8 cellular contexts compared by ENCODE assay signal in genomic region chr7:101602484-101603241, GRCh38. TPM values are rescaled to one million over a fixed set of nuclear protein-coding genes. Genes with fewer than 3 reads are reported as not detected.
DNase-seq lines count a peak whose midpoint lies in the region; ATAC-seq and TF ChIP-seq lines count a peak whose summit lies in the region.

No MANE protein-coding gene starts in this region.

- H3K4me2 ChIP-seq in OCI-LY3 (ENCODE audit: low read length) = peak overlapping the region; percentile 44

- peak; percentile 72 to 73 for ATAC-seq in natural killer cell treated with Interleukin-12 subunit alpha and Interleukin-12 subunit beta and Interleukin-15 and Interleukin-18, amount 100 ng/mL, for 72 hours
- ATAC-seq in stimulated activated memory B cell treated with anti-CD40 and anti-IgM and Interleukin-4, amounts not matched to agents 10 μg/mL and 1 μg/mL and 100 μg/mL, for 72 hours = peak; percentile 75
- ATAC-seq in GM21528 (IDR thresholded peaks at IDR 0.05; ENCODE audit: low FRiP score, unreplicated experiment) = no peak

- H4K20me1 ChIP-seq in OCI-LY3 (ENCODE audit: insufficient read depth, low read length) = no peaks in the 10 kb centered on the region

- H3K27ac ChIP-seq in OCI-LY3 (ENCODE audit: low read length) (no peak overlapping the region), esophagus muscularis mucosa (replicated peaks in 1 of 4) (no peak overlapping the region)

- H3K4me1 ChIP-seq in OCI-LY3 (ENCODE audit: low read length) (no peaks in the 10 kb centered on the region), esophagus muscularis mucosa (peaks cover 4 to 8% (median 6%) of the 10 kb centered on the region in 4 donors)

- H3K27ac Mint-ChIP-seq in natural killer cell treated with Interleukin-12 subunit alpha and Interleukin-12 subunit beta and Interleukin-15 and Interleukin-18, amount 100 ng/mL, for 72 hours = no peak overlapping the region
- H3K27ac Mint-ChIP-seq in stimulated activated memory B cell treated with anti-CD40 and anti-IgM and Interleukin-4, amounts not matched to agents 10 μg/mL and 1 μg/mL and 100 μg/mL, for 72 hours = no peak overlapping the region

- intact Hi-C loops in esophagus muscularis mucosa (cut with DNase I) = loop anchor here (2.0 kb wide), 1 partner anchor 670 kb away; no protein-coding TSS in a partner anchor

- H3K4me3 Mint-ChIP-seq in natural killer cell treated with Interleukin-12 subunit alpha and Interleukin-12 subunit beta and Interleukin-15 and Interleukin-18, amount 100 ng/mL, for 72 hours = no peak overlapping the region
- H3K4me3 Mint-ChIP-seq in stimulated activated memory B cell treated with anti-CD40 and anti-IgM and Interleukin-4, amounts not matched to agents 10 μg/mL and 1 μg/mL and 100 μg/mL, for 72 hours = no peak overlapping the region

- TF ChIP-seq POLR2A in esophagus muscularis mucosa (IDR thresholded peaks at IDR 0.05; ENCODE audit: low read depth) = no peak

- no peaks in the 10 kb centered on the region for H3K9me3 Mint-ChIP-seq in natural killer cell treated with Interleukin-12 subunit alpha and Interleukin-12 subunit beta and Interleukin-15 and Interleukin-18, amount 100 ng/mL, for 72 hours
- no peaks in the 10 kb centered on the region for H3K9me3 Mint-ChIP-seq in stimulated activated memory B cell treated with anti-CD40 and anti-IgM and Interleukin-4, amounts not matched to agents 10 μg/mL and 1 μg/mL and 100 μg/mL, for 72 hours

- H3K27me3 ChIP-seq in OCI-LY3 (ENCODE audit: low read depth, low read length) = peaks cover 4% of the 10 kb centered on the region; the same call in 1 of the 2 replicates
- peaks cover 0 to 15% (median 0%) of the 10 kb centered on the region in 4 donors for H3K27me3 ChIP-seq in esophagus muscularis mucosa

- no peak overlapping the region for H2AFZ ChIP-seq in OCI-LY3 (ENCODE audit: low read depth, low read length)

- H3K4me1 Mint-ChIP-seq in natural killer cell treated with Interleukin-12 subunit alpha and Interleukin-12 subunit beta and Interleukin-15 and Interleukin-18, amount 100 ng/mL, for 72 hours (ENCODE audit: low read depth in 2 of 2) = no peaks in the 10 kb centered on the region
- H3K4me1 Mint-ChIP-seq in stimulated activated memory B cell treated with anti-CD40 and anti-IgM and Interleukin-4, amounts not matched to agents 10 μg/mL and 1 μg/mL and 100 μg/mL, for 72 hours = peaks cover 6% of the 10 kb centered on the region

- H3K27me3 Mint-ChIP-seq in natural killer cell treated with Interleukin-12 subunit alpha and Interleukin-12 subunit beta and Interleukin-15 and Interleukin-18, amount 100 ng/mL, for 72 hours = no peaks in the 10 kb centered on the region
- peaks cover 18% of the 10 kb centered on the region for H3K27me3 Mint-ChIP-seq in stimulated activated memory B cell treated with anti-CD40 and anti-IgM and Interleukin-4, amounts not matched to agents 10 μg/mL and 1 μg/mL and 100 μg/mL, for 72 hours

- H3K4me3 ChIP-seq in OCI-LY3 (ENCODE audit: low read length) = no peak overlapping the region
- no peak overlapping the region for H3K4me3 ChIP-seq in esophagus muscularis mucosa

- no peak overlapping the region for H3K9ac ChIP-seq in OCI-LY3 (ENCODE audit: low read length)

- TF ChIP-seq CTCF in OCI-LY3 (IDR thresholded peaks at IDR 0.05; ENCODE audit: low read depth, low read length) (peak; percentile 91), esophagus muscularis mucosa (IDR thresholded peaks at IDR 0.05) (peak; percentile 66 to 88 (median 75))

- H3K9me3 ChIP-seq in OCI-LY3 (ENCODE audit: insufficient read depth, low read length) = no peaks in the 10 kb centered on the region
- H3K9me3 ChIP-seq in esophagus muscularis mucosa = no peaks in the 10 kb centered on the region

- no peak for TF ChIP-seq EP300 in esophagus muscularis mucosa (IDR thresholded peaks at IDR 0.05)

- no peaks in the 10 kb centered on the region for H3K36me3 Mint-ChIP-seq in natural killer cell treated with Interleukin-12 subunit alpha and Interleukin-12 subunit beta and Interleukin-15 and Interleukin-18, amount 100 ng/mL, for 72 hours
- no peaks in the 10 kb centered on the region for H3K36me3 Mint-ChIP-seq in stimulated activated memory B cell treated with anti-CD40 and anti-IgM and Interleukin-4, amounts not matched to agents 10 μg/mL and 1 μg/mL and 100 μg/mL, for 72 hours

- H3K79me2 ChIP-seq in OCI-LY3 (ENCODE audit: low read length) = no peaks in the 10 kb centered on the region

- H3K36me3 ChIP-seq in OCI-LY3 (replicated peaks; ENCODE audit: low read depth, low read length) (no peaks in the 10 kb centered on the region), esophagus muscularis mucosa (no peaks in the 10 kb centered on the region)

- peak; percentile 48 for DNase-seq in DMS114 treated with DMSO at 0.1 percent for 48 hours (lab: John Stamatoyannopoulos, UW; ENCODE audit: unreplicated experiment)
- peak; percentile 14 for DNase-seq in HS-27A (ENCODE audit: low read depth)
- DNase-seq in activated T-cell treated with anti-CD3 and anti-CD28 coated beads for 24 hours (ENCODE audit: low read depth) = peak; percentile 56
- DNase-seq in esophagus muscularis mucosa (ENCODE audit: extremely low spot score) = no peak
- no peak for DNase-seq in natural killer cell treated with Interleukin-12 subunit alpha and Interleukin-12 subunit beta and Interleukin-15 and Interleukin-18, amount 100 ng/mL, for 72 hours (ENCODE audit: low spot score)

- 45% methylated on average over 14 of the region's 25 CpGs for WGBS in esophagus muscularis mucosa

RNA-seq across cellular contexts. Expression of gene MYL10, which starts 26.4 kb away (rescaled TPM):
- not detected for total RNA-seq in esophagus muscularis mucosa
- total RNA-seq in natural killer cell treated with Interleukin-12 subunit alpha and Interleukin-12 subunit beta and Interleukin-15 and Interleukin-18, amount 100 ng/mL, for 72 hours = not detected

Comparison
In these comparisons a context has a peak if more than half of its experiments do, and no peak if none do; other contexts are left out.
1. DNase-seq: peak in DMS114 treated with DMSO at 0.1 percent for 48 hours (single experiment), HS-27A (single experiment) and activated T-cell treated with anti-CD3 and anti-CD28 coated beads for 24 hours (single experiment); none in esophagus muscularis mucosa (single experiment) and natural killer cell treated with Interleukin-12 subunit alpha and Interleukin-12 subunit beta and Interleukin-15 and Interleukin-18, amount 100 ng/mL, for 72 hours (single experiment).